1 cellular context compared by ENCODE assay signal in genomic region chr1:192633533-192634258, GRCh38.
TF ChIP-seq lines count a peak whose summit lies in the region.

No MANE protein-coding gene starts in this region.

TF ChIP-seq in H1, 55 proteins besides CTCF, POLR2A, EP300 and RAD21:
- TF ChIP-seq GABPA (IDR thresholded peaks at IDR 0.05; ENCODE audit: borderline replicate concordance, insufficient read depth, low read length) (no peak), E2F6 (IDR thresholded peaks at IDR 0.05) (no peak), CHD7 (IDR thresholded peaks at IDR 0.05; ENCODE audit: insufficient replicate concordance, low read length) (no peak), YY1 (IDR thresholded peaks at IDR 0.05; ENCODE audit: low read depth, low read length) (no peak), FOSL1 (IDR thresholded peaks at IDR 0.05; ENCODE audit: insufficient read depth, low read depth, low read length) (no peak), CHD1 (IDR thresholded peaks at IDR 0.05; ENCODE audit: low read depth, low read length) (no peak), GTF2F1 (IDR thresholded peaks at IDR 0.05; ENCODE audit: borderline replicate concordance, low read depth, low read length) (no peak), CEBPB (IDR thresholded peaks at IDR 0.05; ENCODE audit: low read depth, low read length) (no peak), TEAD4 (IDR thresholded peaks at IDR 0.05; ENCODE audit: low read depth, low read length) (no peak), MAFK (IDR thresholded peaks at IDR 0.05; ENCODE audit: low read depth, low read length) (no peak), TAF1 (IDR thresholded peaks at IDR 0.05; ENCODE audit: low read depth, low read length) (no peak), POLR2AphosphoS5 (IDR thresholded peaks at IDR 0.05; ENCODE audit: low read depth, low read length) (no peak), SIRT6 (IDR thresholded peaks at IDR 0.05; ENCODE audit: low read length) (no peak)
